Comparison of ENCODE assay signal across 19 cellular contexts in the genomic region with DNA sequence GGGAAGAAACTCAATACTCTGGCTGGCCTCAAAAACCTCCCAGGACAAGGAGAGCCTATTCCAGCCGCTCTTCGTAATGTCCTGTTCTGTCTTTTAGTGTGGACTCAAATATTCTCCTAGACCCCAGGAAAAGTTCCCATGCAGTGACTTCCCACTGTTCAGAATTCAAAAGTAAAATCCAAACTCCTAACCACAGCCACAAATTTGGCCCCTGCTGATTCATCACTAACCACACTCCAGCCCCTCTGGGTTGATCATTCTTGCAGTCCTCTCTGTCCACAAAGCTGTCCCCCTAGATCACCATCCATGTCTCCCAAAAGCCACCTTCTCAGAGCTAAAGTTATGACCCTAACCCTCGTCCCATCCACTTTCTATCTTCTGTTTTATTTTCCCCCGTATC. TPM values are rescaled to one million over a fixed set of nuclear protein-coding genes. Genes with fewer than 3 reads are reported as not detected.
DNase-seq lines count a peak whose midpoint lies in the region; ATAC-seq and TF ChIP-seq lines count a peak whose summit lies in the region.
"Had no signal": no experiment of that assay in that cellular context is flagged by ENCODE, and none has a peak within 500 bp of the region (broad histone marks: within the 10 kb centered on the region; RNA-seq: fewer than 3 reads in every experiment).

No MANE protein-coding gene starts in this region.

- no peaks in the 10 kb centered on the region for H3K9me3 Mint-ChIP-seq in activated T-cell treated with anti-CD3 and anti-CD28 coated beads, Interleukin-2, amount 50 U/mL, for 24 hours
- H3K9me3 Mint-ChIP-seq in activated T-cell treated with anti-CD3 and anti-CD28 coated beads, Interleukin-2, amount 50 U/mL, for 4 hours, result no peaks in the 10 kb centered on the region
- no peaks in the 10 kb centered on the region for H3K9me3 Mint-ChIP-seq in chondrocyte (ENCODE audit: low read depth)
- no peaks in the 10 kb centered on the region for H3K9me3 Mint-ChIP-seq in osteocyte (ENCODE audit: unreplicated experiment)
- H3K9me3 Mint-ChIP-seq: activated naive CD8-positive, alpha-beta T cell treated with anti-CD3 and anti-CD28 coated beads, Interleukin-2, amount 50 U/mL, for 24 hours; T-cell had no signal

- peaks cover 58% of the 10 kb centered on the region for H3K4me1 Mint-ChIP-seq in activated T-cell treated with anti-CD3 and anti-CD28 coated beads, Interleukin-2, amount 50 U/mL, for 24 hours (ENCODE audit: low read depth)
- peaks cover 42% of the 10 kb centered on the region for H3K4me1 Mint-ChIP-seq in activated T-cell treated with anti-CD3 and anti-CD28 coated beads, Interleukin-2, amount 50 U/mL, for 4 hours (ENCODE audit: low read depth)
- peaks cover 33% of the 10 kb centered on the region for H3K4me1 Mint-ChIP-seq in chondrocyte (ENCODE audit: low read depth)
- peaks cover 29% of the 10 kb centered on the region for H3K4me1 Mint-ChIP-seq in osteocyte (ENCODE audit: unreplicated experiment)

- peak overlapping the region; percentile 21 for H3K4me3 Mint-ChIP-seq in activated T-cell treated with anti-CD3 and anti-CD28 coated beads, Interleukin-2, amount 50 U/mL, for 24 hours
- no peak overlapping the region for H3K4me3 Mint-ChIP-seq in activated T-cell treated with anti-CD3 and anti-CD28 coated beads, Interleukin-2, amount 50 U/mL, for 4 hours
- H3K4me3 Mint-ChIP-seq in chondrocyte (ENCODE audit: unreplicated experiment) (no peak overlapping the region), osteocyte (ENCODE audit: unreplicated experiment) (no peak overlapping the region)
- H3K4me3 Mint-ChIP-seq: activated naive CD8-positive, alpha-beta T cell treated with anti-CD3 and anti-CD28 coated beads, Interleukin-2, amount 50 U/mL, for 24 hours; T-cell had no signal

- peaks cover 6% of the 10 kb centered on the region for H3K36me3 Mint-ChIP-seq in activated T-cell treated with anti-CD3 and anti-CD28 coated beads, Interleukin-2, amount 50 U/mL, for 24 hours (ENCODE audit: low read depth)
- H3K36me3 Mint-ChIP-seq in activated T-cell treated with anti-CD3 and anti-CD28 coated beads, Interleukin-2, amount 50 U/mL, for 4 hours (ENCODE audit: insufficient read depth), result no peaks in the 10 kb centered on the region
- H3K36me3 Mint-ChIP-seq in chondrocyte (ENCODE audit: low read depth) (no peaks in the 10 kb centered on the region), osteocyte (ENCODE audit: unreplicated experiment) (peaks cover 2% of the 10 kb centered on the region)
- H3K36me3 Mint-ChIP-seq: T-cell had no signal

- peaks cover 7% of the 10 kb centered on the region for H3K4me1 ChIP-seq in A673 (ENCODE audit: insufficient read depth, low read length, poor library complexity, severe bottlenecking)

- H3K4me3 ChIP-seq in A673 (ENCODE audit: low read depth, low read length, poor library complexity, severe bottlenecking), result no peak overlapping the region
- H3K4me3 ChIP-seq: A549 had no signal

- CTCF ChIA-PET in A673 (lab: Charles Lee), result interaction anchor here (0.6 to 0.7 kb wide), 2 partner anchors 46 to 76 kb away, joined by 3 to 4 read pairs; no protein-coding TSS in a partner anchor

- BruUV-seq in A673 (replicated peaks; lab: Mats Ljungman, UMichigan), result no TSS peak

- peak overlapping the region; percentile 92 for H3K27ac Mint-ChIP-seq in activated T-cell treated with anti-CD3 and anti-CD28 coated beads, Interleukin-2, amount 50 U/mL, for 24 hours
- H3K27ac Mint-ChIP-seq in chondrocyte (ENCODE audit: unreplicated experiment) (peak overlapping the region; percentile 13), osteocyte (ENCODE audit: unreplicated experiment) (peak overlapping the region; percentile 4)
- H3K27ac Mint-ChIP-seq: activated naive CD8-positive, alpha-beta T cell treated with anti-CD3 and anti-CD28 coated beads, Interleukin-2, amount 50 U/mL, for 24 hours; progenitor cell of endocrine pancreas; T-cell had no signal

- H3K27me3 ChIP-seq in A673 (replicated peaks; ENCODE audit: insufficient read depth, low read depth, low read length, poor library complexity), result no peaks in the 10 kb centered on the region

- no peaks in the 10 kb centered on the region for H3K9me3 ChIP-seq in A673 (ENCODE audit: low read depth, low read length, poor library complexity, severe bottlenecking)
- H3K9me3 ChIP-seq: A549, Caco-2 had no signal

- no peaks in the 10 kb centered on the region for H3K36me3 ChIP-seq in A673 (ENCODE audit: insufficient read depth, low read length, poor library complexity, severe bottlenecking)

- TF ChIP-seq CTCF in chondrocyte (IDR thresholded peaks at IDR 0.05) (no peak), osteocyte (IDR thresholded peaks at IDR 0.05) (no peak), A673 (conservative IDR thresholded peaks at IDR 0.05; ENCODE audit: low read depth, low read length) (no peak)

- no peak overlapping the region for H3K27ac ChIP-seq in A673 (ENCODE audit: low read depth, low read length, poor library complexity, severe bottlenecking)
- H3K27ac ChIP-seq: A549 had no signal

- intact Hi-C loops in A673 (cut with micrococcal nuclease; ENCODE audit: unreplicated experiment), result no loop called here

- no peak for DNase-seq in activated T-cell treated with anti-CD3 and anti-CD28 coated beads, Interleukin-2, amount 50 U/mL, for 24 hours
- no peak for DNase-seq in activated T-cell treated with anti-CD3 and anti-CD28 coated beads, Interleukin-2, amount 50 U/mL, for 4 hours
- peak; percentile 70 for DNase-seq in M059J (ENCODE audit: low read depth)
- no peak for DNase-seq in chondrocyte (ENCODE audit: low spot score)
- DNase-seq in osteocyte (ENCODE audit: extremely low spot score, unreplicated experiment), result no peak
- no peak for DNase-seq in GDM1 (lab: John Stamatoyannopoulos, UW)
- DNase-seq in A673 (ENCODE audit: low spot score), result no peak
- DNase-seq: activated CD4-positive, CD25-positive, alpha-beta regulatory T cell treated with anti-CD3 and anti-CD28 coated beads, Interleukin-2, amount 50 U/mL, for 72 hours; activated naive CD8-positive, alpha-beta T cell treated with anti-CD3 and anti-CD28 coated beads, Interleukin-2, amount 50 U/mL, for 24 hours; Caco-2; glutamatergic neuron; kidney glomerular epithelial cell; NCI-H2081 treated with DMSO at 0.1 percent for 48 hours; NCI-H526 treated with DMSO at 0.1 percent for 48 hours; T-cell had no signal

- POLR2A ChIA-PET in A673 (lab: Charles Lee; ENCODE audit: low non-redundant PET), result no interaction called here

- no peak for ATAC-seq in activated T-cell treated with anti-CD3 and anti-CD28 coated beads, Interleukin-2, amount 50 U/mL, for 4 hours
- ATAC-seq in GM19395 (IDR thresholded peaks at IDR 0.05; ENCODE audit: unreplicated experiment), result no peak
- ATAC-seq: A549; activated naive CD8-positive, alpha-beta T cell treated with anti-CD3 and anti-CD28 coated beads, Interleukin-2, amount 50 U/mL, for 24 hours; Panc1; T-cell had no signal

- no peaks in the 10 kb centered on the region for H3K27me3 Mint-ChIP-seq in activated T-cell treated with anti-CD3 and anti-CD28 coated beads, Interleukin-2, amount 50 U/mL, for 24 hours
- no peaks in the 10 kb centered on the region for H3K27me3 Mint-ChIP-seq in activated T-cell treated with anti-CD3 and anti-CD28 coated beads, Interleukin-2, amount 50 U/mL, for 4 hours (ENCODE audit: low read depth)
- no peaks in the 10 kb centered on the region for H3K27me3 Mint-ChIP-seq in chondrocyte (ENCODE audit: low read depth)
- H3K27me3 Mint-ChIP-seq in osteocyte (ENCODE audit: unreplicated experiment), result no peaks in the 10 kb centered on the region
- H3K27me3 Mint-ChIP-seq: activated naive CD8-positive, alpha-beta T cell treated with anti-CD3 and anti-CD28 coated beads, Interleukin-2, amount 50 U/mL, for 24 hours; progenitor cell of endocrine pancreas; T-cell had no signal

RNA-seq across cellular contexts. Expression of a gene that starts 5.1 kb away (rescaled TPM):
- total RNA-seq in activated T-cell treated with anti-CD3 and anti-CD28 coated beads, Interleukin-2, amount 50 U/mL, for 4 hours, result 1 to 10 TPM; 4.2 to 5.2 (median 4.7) TPM
- 35.7 and 37.1 TPM in 2 replicates for total RNA-seq in M059J (2014; rRNA removed; shearing (Covaris generic))
- total RNA-seq in chondrocyte, result 26.2 to 32.8 TPM (median 28.4 TPM) in 3 replicates
- total RNA-seq in osteocyte, result 27.6 and 30.4 TPM in 2 replicates
- 14.6 and 22.0 TPM in 2 replicates for total RNA-seq in A673 (2021)

RNA-seq across cellular contexts. Expression of a gene that starts 38.2 kb away (rescaled TPM):
- total RNA-seq in activated T-cell treated with anti-CD3 and anti-CD28 coated beads, Interleukin-2, amount 50 U/mL, for 4 hours, result 10 to 100 TPM; 31.4 to 35.5 (median 35.5) TPM
- 17.5 and 33.0 TPM in 2 replicates for total RNA-seq in M059J (2014; rRNA removed; shearing (Covaris generic))
- total RNA-seq in chondrocyte (26.1 to 28.4 TPM (median 26.1 TPM) in 3 replicates), osteocyte (28.6 and 32.3 TPM in 2 replicates), A673 (2021) (53.7 and 56.5 TPM in 2 replicates)

RNA-seq across cellular contexts. Expression of a gene that starts 38.3 kb away (rescaled TPM):
- total RNA-seq in activated T-cell treated with anti-CD3 and anti-CD28 coated beads, Interleukin-2, amount 50 U/mL, for 4 hours, result 1 to 10 TPM; 3.8 to 5.9 (median 4.4) TPM
- total RNA-seq in M059J (2014; rRNA removed; shearing (Covaris generic)), result 12.8 and 13.8 TPM in 2 replicates
- total RNA-seq in chondrocyte, result 10.9 to 13.8 TPM (median 13.7 TPM) in 3 replicates
- 14.5 TPM in 2 replicates for total RNA-seq in osteocyte
- 4.3 and 4.5 TPM in 2 replicates for total RNA-seq in A673 (2021)

Comparison
In these comparisons a context has a peak if more than half of its experiments do, and no peak if none do; other contexts are left out.
1. H3K27ac Mint-ChIP-seq: peak in every context shown above with its lines; median percentile 92 in activated T-cell treated with anti-CD3 and anti-CD28 coated beads, Interleukin-2, amount 50 U/mL, for 24 hours; 13 in chondrocyte; 4 in osteocyte.